ENCODE assay signal across 10 cellular contexts in genomic region chr15:66004618-66005262, GRCh38.
A peak's percentile ranks its signal among the peaks of the same experiment; 100 is the strongest.
DNase-seq lines count a peak whose midpoint lies in the region; ATAC-seq and TF ChIP-seq lines count a peak whose summit lies in the region.
"Had no signal": no experiment of that assay in that cellular context is flagged by ENCODE, and none has a peak within 500 bp of the region (broad histone marks: within the 10 kb centered on the region; RNA-seq: fewer than 3 reads in every experiment).

No MANE protein-coding gene starts in this region.

- no peaks in the 10 kb centered on the region for H3F3A ChIP-seq in SK-N-SH (replicated peaks; ENCODE audit: insufficient read depth)

- no peak for TF ChIP-seq POLR2A in NB4 (IDR thresholded peaks at IDR 0.05; ENCODE audit: extremely low read depth, insufficient read length)

- H3K9me3 ChIP-seq in SK-N-SH = no peaks in the 10 kb centered on the region

- TF ChIP-seq CTCF in SK-N-SH (IDR thresholded peaks at IDR 0.05) (no peak), NB4 (IDR thresholded peaks at IDR 0.05; ENCODE audit: low read depth, low read length) (no peak)

- H2AFZ ChIP-seq in SK-N-SH (ENCODE audit: low read depth) = no peak overlapping the region

- H4K20me1 ChIP-seq in SK-N-SH (ENCODE audit: insufficient read depth) = no peaks in the 10 kb centered on the region

- WGBS in SK-N-SH (ENCODE audit: low lambda C conversion rate) = 49% methylated on average over 6 of the region's 6 CpGs

- H3K9me2 ChIP-seq in SK-N-SH = no peaks in the 10 kb centered on the region

- H3K4me2 ChIP-seq in SK-N-SH = no peak overlapping the region

- no peak overlapping the region for H3K9ac ChIP-seq in SK-N-SH

- TF ChIP-seq EP300 in SK-N-SH (IDR thresholded peaks at IDR 0.05; ENCODE audit: borderline replicate concordance in 1 of 2, low read depth in 1 of 2, low read length in 1 of 2) = no peak

- no peaks in the 10 kb centered on the region for H3K27me3 ChIP-seq in SK-N-SH (ENCODE audit: insufficient read depth)

- no peak overlapping the region for H3K27ac ChIP-seq in SK-N-SH (ENCODE audit: low read depth in 2 of 2, low read length in 1 of 2)

- H3K4me1 ChIP-seq in SK-N-SH (ENCODE audit: control insufficient read depth in 1 of 2, insufficient read depth in 2 of 2, low read depth in 1 of 2, low read length in 1 of 2) = no peaks in the 10 kb centered on the region

- POLR2A ChIA-PET in SK-N-SH (lab: Yijun Ruan, JAX) = no interaction called here

- CTCF ChIA-PET in SK-N-SH (lab: Yijun Ruan, JAX) = no interaction called here

- H3K4me3 ChIP-seq in SK-N-SH (ENCODE audit: low read depth in 2 of 2, low read length in 1 of 2) = no peak overlapping the region
- no peak overlapping the region for H3K4me3 ChIP-seq in NB4 (ENCODE audit: low read depth, low read length)

- DNase-seq in SK-N-SH = no peak
- DNase-seq in NB4 (ENCODE audit: low read depth) = peak; percentile 39
- DNase-seq in dermis microvascular lymphatic vessel endothelial cell (ENCODE audit: low read depth in 2 of 2) = peak; percentile 7 to 33
- DNase-seq in renal cortical epithelial cell (ENCODE audit: low read depth) = peak; percentile 39
- no peak for DNase-seq in posterior cingulate gyrus
- no peak for DNase-seq in posterior vena cava (ENCODE audit: low spot score)
- DNase-seq: effector CD4-positive, alpha-beta T cell; NCI-H510A had no signal

- intact Hi-C loops in posterior cingulate gyrus (cut with DNase I) = no loop called here
- intact Hi-C loops in posterior vena cava (cut with DNase I) = no loop called here

- H3K36me3 ChIP-seq in SK-N-SH (replicated peaks in 1 of 2; ENCODE audit: control insufficient read depth in 1 of 2, insufficient read depth in 2 of 2, low read length in 1 of 2) = no peaks in the 10 kb centered on the region

- no peak for TF ChIP-seq RAD21 in SK-N-SH (IDR thresholded peaks at IDR 0.05; ENCODE audit: low read length)

- ATAC-seq in SK-N-SH treated with all-trans-retinoic acid at 6 μM for 48 hours = no peak
- no peak for ATAC-seq in GM21786 (IDR thresholded peaks at IDR 0.05; ENCODE audit: unreplicated experiment)

- no peaks in the 10 kb centered on the region for H3K79me2 ChIP-seq in SK-N-SH (ENCODE audit: insufficient read depth)

TF ChIP-seq in SK-N-SH, 30 proteins besides CTCF, POLR2A, EP300 and RAD21:
- TF ChIP-seq REST (IDR thresholded peaks at IDR 0.05; ENCODE audit: low read depth, low read length) (peak; percentile 97), FOSL2 (IDR thresholded peaks at IDR 0.05; ENCODE audit: borderline replicate concordance, low read depth) (no peak), SMC3 (IDR thresholded peaks at IDR 0.05; ENCODE audit: low read depth, low read length) (no peak)

TF ChIP-seq in SK-N-SH treated with all-trans-retinoic acid at 6 μM for 48 hours, 23 proteins besides CTCF, POLR2A, EP300 and RAD21:
- TF ChIP-seq ZFP3 (CRISPR knock-in tag; IDR thresholded peaks at IDR 0.05) (no peak), ZNF8 (CRISPR knock-in tag; IDR thresholded peaks at IDR 0.05) (no peak)

Comparison
In these comparisons a context has a peak if more than half of its experiments do, and no peak if none do; other contexts are left out.
1. DNase-seq: peak in NB4 (single experiment), dermis microvascular lymphatic vessel endothelial cell (2 of 2) and renal cortical epithelial cell (single experiment); none in SK-N-SH (single experiment), posterior cingulate gyrus (0 of 10) and posterior vena cava (single experiment).